ENCODE assay signal across 21 cellular contexts in the genomic region with DNA sequence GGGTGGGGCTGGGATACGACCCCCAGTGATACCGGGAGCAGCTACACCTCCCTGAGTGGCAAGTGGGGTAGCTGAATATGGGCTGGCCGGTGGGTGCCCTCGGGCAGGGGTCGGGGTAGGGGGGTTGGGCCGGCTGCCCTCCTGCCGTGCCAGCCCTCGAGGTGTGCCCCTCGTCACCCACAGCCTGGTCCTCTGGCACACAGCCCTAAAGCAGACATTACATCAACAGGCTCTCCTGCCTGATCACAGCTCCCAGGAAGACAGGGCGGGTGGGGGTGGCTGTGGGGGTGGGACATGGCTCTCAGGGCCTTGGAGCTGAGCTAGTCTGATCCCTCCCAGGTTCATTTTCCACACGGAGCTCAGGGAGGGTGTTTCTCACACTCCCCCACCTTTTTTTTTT. TPM values are rescaled to one million over a fixed set of nuclear protein-coding genes. Genes with fewer than 3 reads are reported as not detected.
DNase-seq lines count a peak whose midpoint lies in the region; ATAC-seq, FAIRE-seq and TF ChIP-seq lines count a peak whose summit lies in the region.
"Had no signal": no experiment of that assay in that cellular context is flagged by ENCODE, and none has a peak within 500 bp of the region (broad histone marks: within the 10 kb centered on the region; RNA-seq: fewer than 3 reads in every experiment).

No MANE protein-coding gene starts in this region.

- H3K36me3 ChIP-seq in K562 (ENCODE audit: control insufficient read depth, insufficient read depth, low read length) (peaks cover 76% of the 10 kb centered on the region), osteoblast (ENCODE audit: insufficient read depth, low read length) (peaks cover 31% of the 10 kb centered on the region)

- H3K14ac ChIP-seq in H9 (ENCODE audit: insufficient read depth, low read length): no peak overlapping the region

- H3K27me3 Mint-ChIP-seq in H9 (ENCODE audit: low read depth): no peaks in the 10 kb centered on the region
- H3K27me3 Mint-ChIP-seq: CD4-positive, alpha-beta memory T cell had no signal

- H3K18ac ChIP-seq in H9 (ENCODE audit: insufficient read length, low read depth, low read length): no peak overlapping the region

- no peaks in the 10 kb centered on the region for H3K4me1 Mint-ChIP-seq in H9

- H3K27me3 ChIP-seq in H9 (ENCODE audit: insufficient read depth, low read length) (no peaks in the 10 kb centered on the region), K562 (ENCODE audit: control insufficient read depth in 2 of 2, insufficient read depth in 2 of 2, low read length in 2 of 2) (no peaks in the 10 kb centered on the region), osteoblast (ENCODE audit: insufficient read depth, low read length) (no peaks in the 10 kb centered on the region)
- H3K27me3 ChIP-seq: BE2C had no signal

- peak; percentile 20 for DNase-seq in H9
- DNase-seq in K562 (ENCODE audit: extremely low read depth in 1 of 4, low spot score in 3 of 4): no peak
- DNase-seq in left cardiac atrium: no peak
- DNase-seq in osteoblast (ENCODE audit: insufficient read length, low spot score, missing footprints): peak; percentile 25
- DNase-seq in cerebellar cortex (ENCODE audit: low spot score): no peak
- DNase-seq in COR-L47 (lab: John Stamatoyannopoulos, UW): no peak
- DNase-seq: BE2C; CD4-positive, alpha-beta memory T cell; DMS153; DMS79 treated with DMSO at 0.1 percent for 48 hours; EL; GOT3 had no signal

- no peaks in the 10 kb centered on the region for H4K20me1 ChIP-seq in H9 (ENCODE audit: control insufficient read depth, insufficient read depth, insufficient read length)
- no peaks in the 10 kb centered on the region for H4K20me1 ChIP-seq in K562 (replicated peaks; ENCODE audit: control insufficient read depth, insufficient read depth, low read length)
- no peaks in the 10 kb centered on the region for H4K20me1 ChIP-seq in osteoblast (ENCODE audit: insufficient read depth, low read length)

- H2BK20ac ChIP-seq in H9 (ENCODE audit: low read depth, low read length, poor library complexity, severe bottlenecking): no peak overlapping the region

- no peaks in the 10 kb centered on the region for H3K9me3 Mint-ChIP-seq in H9
- H3K9me3 Mint-ChIP-seq: CD4-positive, alpha-beta memory T cell had no signal

- H3K27ac ChIP-seq in H9 (ENCODE audit: insufficient read length, low read depth, low read length): no peak overlapping the region
- no peak overlapping the region for H3K27ac ChIP-seq in K562 (ENCODE audit: extremely low read depth, low read depth, low read length)
- H3K27ac ChIP-seq in osteoblast (ENCODE audit: low read depth, low read length): no peak overlapping the region
- H3K27ac ChIP-seq: C4-2B, HL-60 had no signal

- H3K4me1 ChIP-seq in H9 (ENCODE audit: insufficient read depth, low read length) (no peaks in the 10 kb centered on the region), K562 (replicated peaks in 1 of 2; ENCODE audit: control insufficient read depth in 2 of 2, insufficient read depth in 2 of 2, low read length in 2 of 2) (peaks cover 0 to 36% of the 10 kb centered on the region in 2 experiments; a peak in 2 of 5 replicates), osteoblast (ENCODE audit: insufficient read depth, low read length) (no peaks in the 10 kb centered on the region)
- H3K4me1 ChIP-seq: BE2C, HAP-1 had no signal

- intact Hi-C loops in K562 (cut with micrococcal nuclease) (no loop called here), left cardiac atrium (cut with DNase I) (loop anchor here in 1 of 2 donors (10.0 kb wide), 1 partner anchor 57 kb away; the partner anchor contains the start of gene EDF1)

- H3K4ac ChIP-seq in H9 (ENCODE audit: low read depth, low read length): no peak overlapping the region

- H3K9ac ChIP-seq in H9 (ENCODE audit: extremely low read depth, insufficient read length, low read length) (no peak overlapping the region), K562 (ENCODE audit: insufficient read depth in 1 of 2, low read depth in 2 of 2, low read length in 2 of 2) (no peak overlapping the region)

- no peak overlapping the region for H3K27ac Mint-ChIP-seq in H9

- no peak overlapping the region for H3K4me3 Mint-ChIP-seq in H9
- H3K4me3 Mint-ChIP-seq: CD4-positive, alpha-beta memory T cell had no signal

- peaks cover 35 to 72% (median 66%) of the 10 kb centered on the region in 3 experiments; a peak in 6 of 7 replicates for H3K36me3 Mint-ChIP-seq in H9 (ENCODE audit: insufficient read depth in 1 of 3, low read depth in 3 of 3)

- no peak overlapping the region for H2BK12ac ChIP-seq in H9 (ENCODE audit: insufficient read length, low read depth, low read length)

- H2AFZ ChIP-seq in H9 (ENCODE audit: low read length) (no peak overlapping the region), K562 (ENCODE audit: low read depth, low read length) (no peak overlapping the region), osteoblast (ENCODE audit: low read length) (no peak overlapping the region)

- no peak for ATAC-seq in K562
- ATAC-seq in left cardiac atrium: peak; percentile 28 to 44
- ATAC-seq in GM18868 (IDR thresholded peaks at IDR 0.05; ENCODE audit: unreplicated experiment): no peak
- ATAC-seq: A549 had no signal

- POLR2A ChIA-PET in K562 (lab: Yijun Ruan, JAX): interaction anchor here (0.6 kb wide), 2 partner anchors 32 to 75 kb away, joined by 3 to 4 read pairs; partner anchors contain the start of gene CLIC3

- H3T11ph ChIP-seq in H9 (ENCODE audit: low read length): no peak overlapping the region

- no peak for TF ChIP-seq EP300 in K562 (IDR thresholded peaks at IDR 0.05; ENCODE audit: low read length)

- no peak for TF ChIP-seq POLR2A in K562 (conservative IDR thresholded peaks at IDR 0.05)

- no peak overlapping the region for H4K8ac ChIP-seq in H9 (replicated peaks; ENCODE audit: insufficient read length, low read depth, low read length)

- H3K56ac ChIP-seq in H9 (ENCODE audit: insufficient read length, low read depth, low read length): no peak overlapping the region

- no peak overlapping the region for H2BK120ac ChIP-seq in H9 (ENCODE audit: low read depth, low read length, poor library complexity, severe bottlenecking)

- no peak overlapping the region for H2AK5ac ChIP-seq in H9 (ENCODE audit: insufficient read length, low read length)

- in situ Hi-C loops in K562 (cut with MboI): no loop called here

- WGBS in H9 (ENCODE audit: extremely low coverage, insufficient read length, low lambda C conversion rate): no CpG with 5 or more reads among the region's 11 CpGs
- WGBS in K562 (ENCODE audit: insufficient coverage, low coverage, missing lambda C conversion rate): 95% methylated on average over 5 of the region's 11 CpGs

- FAIRE-seq in K562 (lab: Jason Lieb, UNC): no peak
- FAIRE-seq: A549, D721Med, G401.6, GM12891 had no signal

- no peak overlapping the region for H4K91ac ChIP-seq in H9 (ENCODE audit: insufficient read length, low read depth, low read length)

- no TSS peak for BruUV-seq in K562 (replicated peaks; lab: Mats Ljungman, UMichigan)

- no peak overlapping the region for H4K5ac ChIP-seq in H9 (ENCODE audit: insufficient read length, low read depth, low read length)

- no peaks in the 10 kb centered on the region for H3K23me2 ChIP-seq in H9 (ENCODE audit: insufficient read length, low read depth, low read length, poor library complexity, severe bottlenecking)

- H3K79me2 ChIP-seq in H9 (ENCODE audit: insufficient read depth, low read length) (no peaks in the 10 kb centered on the region), K562 (ENCODE audit: control insufficient read depth, insufficient read depth, low read length) (no peaks in the 10 kb centered on the region; the same call in 2 of the 3 replicates), osteoblast (ENCODE audit: insufficient read depth, low read length) (no peaks in the 10 kb centered on the region)

- no peak overlapping the region for H3K4me2 ChIP-seq in H9 (ENCODE audit: insufficient read depth, insufficient read length, low read length)
- no peak overlapping the region for H3K4me2 ChIP-seq in K562 (ENCODE audit: insufficient read depth, low read length)
- H3K4me2 ChIP-seq in osteoblast (ENCODE audit: insufficient read depth, low read length): no peak overlapping the region
- H3K4me2 ChIP-seq: A549 had no signal

- H2BK15ac ChIP-seq in H9 (ENCODE audit: low read depth, low read length): no peak overlapping the region

- no peak for TF ChIP-seq CTCF in H9 (conservative IDR thresholded peaks at IDR 0.05)
- TF ChIP-seq CTCF in K562 (IDR thresholded peaks at IDR 0.05 in 2 of 3, conservative IDR thresholded peaks at IDR 0.05 in 1 of 3; ENCODE audit: insufficient read depth in 2 of 3, low read depth in 1 of 3, low read length in 3 of 3): no peak
- TF ChIP-seq CTCF in osteoblast (IDR thresholded peaks at IDR 0.05; ENCODE audit: extremely low read depth, low read depth, low read length): no peak

- H3K9me3 ChIP-seq in H9 (ENCODE audit: control insufficient read depth, low read depth, low read length) (no peaks in the 10 kb centered on the region), K562 (replicated peaks; ENCODE audit: control insufficient read depth, insufficient read depth, low read depth, low read length) (no peaks in the 10 kb centered on the region), osteoblast (ENCODE audit: low read depth, low read length) (no peaks in the 10 kb centered on the region)
- H3K9me3 ChIP-seq: A549, BE2C, HAP-1 had no signal

- no peak for TF ChIP-seq RAD21 in K562 (CRISPR knock-in tag; conservative IDR thresholded peaks at IDR 0.05 in 1 of 2, IDR thresholded peaks at IDR 0.05 in 1 of 2)

- H3K79me1 ChIP-seq in H9 (ENCODE audit: insufficient read depth, low read depth, low read length, poor library complexity, severe bottlenecking): no peaks in the 10 kb centered on the region

- H3K9me1 ChIP-seq in K562 (ENCODE audit: control insufficient read depth, insufficient read depth, low read length): no peaks in the 10 kb centered on the region

- H2BK5ac ChIP-seq in H9 (ENCODE audit: insufficient read length, low read length): no peak overlapping the region

- H3K4me3 ChIP-seq in K562 (no peak overlapping the region), osteoblast (ENCODE audit: insufficient read depth, low read length) (no peak overlapping the region)
- H3K4me3 ChIP-seq: A549, HAP-1 had no signal

- CTCF ChIA-PET in K562 (lab: Yijun Ruan, JAX; ENCODE audit: low intra/inter-chr PET ratio): no interaction called here

- H3K23ac ChIP-seq in H9 (ENCODE audit: insufficient read length, low read depth, low read length): no peak overlapping the region

RNA-seq across cellular contexts. Expression of gene FBXW5, which starts 23.2 kb away (rescaled TPM):
- total RNA-seq in H9 (2021) (62.2 and 65.0 TPM in 2 replicates), K562 (2014; rRNA removed) (128 and 144 TPM in 2 replicates), K562 (2014; rRNA removed; fragmentation: Illumina TruSeq; extraction: Trizol) (3.2 and 6.1 TPM in 2 replicates), K562 (2015; rRNA removed; fragmentation: Illumina TruSeq; extraction: Trizol) (37.0 and 40.6 TPM in 2 replicates), K562 (2021) (99.7 and 103 TPM in 2 replicates), left cardiac atrium (100 to 1,000 TPM in 1 of 2 donors, 10 to 100 TPM in 1; 98.4 to 130 TPM), osteoblast (143 and 157 TPM in 2 replicates)
- 30.2 and 159 TPM in 2 replicates for total RNA-seq in K562 (2011; cell fraction: chromatin; rRNA removed; ENCODE audit: low replicate concordance)
- 182 and 203 TPM in 2 replicates for total RNA-seq in K562 (2011; cell fraction: nucleolus; rRNA removed)
- 58.6 and 70.2 TPM in 2 replicates for total RNA-seq in K562 (2011; cell fraction: nucleoplasm; rRNA removed)
- polyA plus RNA-seq in K562 (2011; rRNA removed) (37.5 and 55.5 TPM in 2 replicates), K562 (2014; fragmentation: Illumina TruSeq; extraction: Trizol) (10.8 and 36.2 TPM in 2 replicates), K562 (2014; fragmentation: Nextera tagmentation; extraction: Ambion mirVana) (1 to 10 TPM in 1 of 2 experiments, under 1 TPM in 1; 0.21 to 1.2 TPM), K562 (2014; rRNA removed) (97.6 and 107 TPM in 2 replicates)
- 71.8 and 204 TPM in 2 replicates for polyA plus RNA-seq in K562 (2011; cell fraction: cytosol; rRNA removed)
- 312 and 563 TPM in 2 replicates for polyA plus RNA-seq in K562 (2011; cell fraction: nucleus; rRNA removed)
- 55.7 and 82.1 TPM in 2 replicates for polyA plus RNA-seq in K562 (2012)
- polyA minus RNA-seq in K562 (2011; rRNA and poly(A)+ RNA removed): 13.6 and 27.8 TPM in 2 replicates
- polyA minus RNA-seq in K562 (2011; cell fraction: cytosol; rRNA and poly(A)+ RNA removed): 66.5 and 87.7 TPM in 2 replicates
- polyA minus RNA-seq in K562 (2011; cell fraction: nucleus; rRNA and poly(A)+ RNA removed): 82.3 and 93.4 TPM in 2 replicates

RNA-seq across cellular contexts. Expression of gene C8G, which starts 23.7 kb away (rescaled TPM):
- total RNA-seq in H9 (2021): 0.96 and 1.3 TPM in 2 replicates
- 3.8 and 8.4 TPM in 2 replicates for total RNA-seq in K562 (2011; cell fraction: chromatin; rRNA removed; ENCODE audit: low replicate concordance)
- 8.3 and 11.8 TPM in 2 replicates for total RNA-seq in K562 (2011; cell fraction: nucleolus; rRNA removed)
- total RNA-seq in K562 (2011; cell fraction: nucleoplasm; rRNA removed): 3.4 and 4.7 TPM in 2 replicates
- 2.7 and 3.0 TPM in 2 replicates for total RNA-seq in K562 (2014; rRNA removed)
- total RNA-seq in K562 (2014; rRNA removed; fragmentation: Illumina TruSeq; extraction: Trizol): not detected in 2 replicates
- 2.9 and 4.4 TPM in 2 replicates for total RNA-seq in K562 (2015; rRNA removed; fragmentation: Illumina TruSeq; extraction: Trizol)
- 4.3 and 5.9 TPM in 2 replicates for total RNA-seq in K562 (2021)
- polyA plus RNA-seq in K562 (2011; rRNA removed): 0.35 and 2.0 TPM in 2 replicates
- polyA plus RNA-seq in K562 (2011; cell fraction: cytosol; rRNA removed): 0.70 and 0.96 TPM in 2 replicates
- polyA plus RNA-seq in K562 (2011; cell fraction: nucleus; rRNA removed): 19.6 and 29.1 TPM in 2 replicates
- 8.5 and 12.1 TPM in 2 replicates for polyA plus RNA-seq in K562 (2012)
- 0.59 and 1.3 TPM in 2 replicates for polyA plus RNA-seq in K562 (2014; fragmentation: Illumina TruSeq; extraction: Trizol)
- polyA plus RNA-seq in K562 (2014; fragmentation: Nextera tagmentation; extraction: Ambion mirVana): under 1 TPM in 1 of 2 experiments, not detected in 1; 0.38 TPM
- 1.9 and 4.0 TPM in 2 replicates for polyA plus RNA-seq in K562 (2014; rRNA removed)
- not detected in 2 replicates for polyA minus RNA-seq in K562 (2011; rRNA and poly(A)+ RNA removed)
- polyA minus RNA-seq in K562 (2011; cell fraction: cytosol; rRNA and poly(A)+ RNA removed): not detected in 2 replicates
- polyA minus RNA-seq in K562 (2011; cell fraction: nucleus; rRNA and poly(A)+ RNA removed): 2.1 and 3.4 TPM in 2 replicates
- 1 to 10 TPM in 1 of 2 donors, under 1 TPM in 1; 0.88 to 3.5 TPM for total RNA-seq in left cardiac atrium
- total RNA-seq in osteoblast: 1.2 TPM in 1 of 2 replicates, not detected in the other

RNA-seq across cellular contexts. Expression of gene LCN12, which starts 30.8 kb away (rescaled TPM):
- total RNA-seq in H9 (2021): 2.1 and 4.5 TPM in 2 replicates
- total RNA-seq in K562 (2011; cell fraction: chromatin; rRNA removed; ENCODE audit: low replicate concordance): 1.3 TPM in 1 of 2 replicates, not detected in the other
- 0.67 and 0.92 TPM in 2 replicates for total RNA-seq in K562 (2011; cell fraction: nucleolus; rRNA removed)
- 0.51 TPM in 1 of 2 replicates, not detected in the other for total RNA-seq in K562 (2011; cell fraction: nucleoplasm; rRNA removed)
- total RNA-seq in K562 (2014; rRNA removed): not detected in 2 replicates
- total RNA-seq in K562 (2014; rRNA removed; fragmentation: Illumina TruSeq; extraction: Trizol): not detected in 2 replicates
- total RNA-seq in K562 (2015; rRNA removed; fragmentation: Illumina TruSeq; extraction: Trizol): not detected in 2 replicates
- total RNA-seq in K562 (2021): not detected in 2 replicates
- 0.24 TPM in 1 of 2 replicates, not detected in the other for polyA plus RNA-seq in K562 (2011; rRNA removed)
- not detected in 2 replicates for polyA plus RNA-seq in K562 (2011; cell fraction: cytosol; rRNA removed)
- 1.0 and 1.2 TPM in 2 replicates for polyA plus RNA-seq in K562 (2011; cell fraction: nucleus; rRNA removed)
- polyA plus RNA-seq in K562 (2012): 0.32 and 0.35 TPM in 2 replicates
- polyA plus RNA-seq in K562 (2014; fragmentation: Illumina TruSeq; extraction: Trizol): not detected in 2 replicates
- polyA plus RNA-seq in K562 (2014; fragmentation: Nextera tagmentation; extraction: Ambion mirVana): not detected
- polyA plus RNA-seq in K562 (2014; rRNA removed): 0.05 TPM in 1 of 2 replicates, not detected in the other
- polyA minus RNA-seq in K562 (2011; rRNA and poly(A)+ RNA removed): not detected in 2 replicates
- not detected in 2 replicates for polyA minus RNA-seq in K562 (2011; cell fraction: cytosol; rRNA and poly(A)+ RNA removed)
- not detected in 2 replicates for polyA minus RNA-seq in K562 (2011; cell fraction: nucleus; rRNA and poly(A)+ RNA removed)
- 10 to 100 TPM in 1 of 2 donors, 1 to 10 TPM in 1; 7.0 to 11.9 TPM for total RNA-seq in left cardiac atrium
- not detected in 2 replicates for total RNA-seq in osteoblast
- polyA plus RNA-seq: AG04450; CD4-positive, alpha-beta memory T cell had no signal

RNA-seq across cellular contexts. Expression of gene TRAF2, which starts 35.0 kb away (rescaled TPM):
- total RNA-seq in H9 (2021) (48.8 and 49.2 TPM in 2 replicates), K562 (2014; rRNA removed) (26.8 and 33.3 TPM in 2 replicates), K562 (2014; rRNA removed; fragmentation: Illumina TruSeq; extraction: Trizol) (5.9 and 9.1 TPM in 2 replicates), K562 (2015; rRNA removed; fragmentation: Illumina TruSeq; extraction: Trizol) (26.6 and 28.2 TPM in 2 replicates), K562 (2021) (44.5 and 45.2 TPM in 2 replicates), left cardiac atrium (10 to 100 TPM in 1 of 2 donors, 1 to 10 TPM in 1; 8.8 to 11.8 TPM), osteoblast (6.2 and 6.8 TPM in 2 replicates)
- total RNA-seq in K562 (2011; cell fraction: chromatin; rRNA removed; ENCODE audit: low replicate concordance): 25.3 and 98.2 TPM in 2 replicates
- 71.7 TPM in 2 replicates for total RNA-seq in K562 (2011; cell fraction: nucleolus; rRNA removed)
- total RNA-seq in K562 (2011; cell fraction: nucleoplasm; rRNA removed): 30.2 and 33.8 TPM in 2 replicates
- polyA plus RNA-seq in K562 (2011; rRNA removed) (17.3 and 24.9 TPM in 2 replicates), K562 (2014; fragmentation: Illumina TruSeq; extraction: Trizol) (18.0 and 28.7 TPM in 2 replicates), K562 (2014; fragmentation: Nextera tagmentation; extraction: Ambion mirVana) (under 1 TPM; 0.24 to 0.81 TPM), K562 (2014; rRNA removed) (33.6 and 44.2 TPM in 2 replicates)
- polyA plus RNA-seq in K562 (2011; cell fraction: cytosol; rRNA removed): 21.6 and 32.3 TPM in 2 replicates
- polyA plus RNA-seq in K562 (2011; cell fraction: nucleus; rRNA removed): 26.6 and 36.1 TPM in 2 replicates
- 22.1 and 24.0 TPM in 2 replicates for polyA plus RNA-seq in K562 (2012)
- 9.8 and 14.7 TPM in 2 replicates for polyA minus RNA-seq in K562 (2011; rRNA and poly(A)+ RNA removed)
- polyA minus RNA-seq in K562 (2011; cell fraction: cytosol; rRNA and poly(A)+ RNA removed): 26.8 and 28.5 TPM in 2 replicates
- 22.8 and 24.9 TPM in 2 replicates for polyA minus RNA-seq in K562 (2011; cell fraction: nucleus; rRNA and poly(A)+ RNA removed)

RNA-seq across cellular contexts. Expression of gene EDF1, which starts 55.2 kb away (rescaled TPM):
- 318 and 328 TPM in 2 replicates for total RNA-seq in H9 (2021)
- total RNA-seq in K562 (2011; cell fraction: chromatin; rRNA removed; ENCODE audit: low replicate concordance): 59.6 and 137 TPM in 2 replicates
- total RNA-seq in K562 (2011; cell fraction: nucleolus; rRNA removed): 95.8 and 97.7 TPM in 2 replicates
- 83.2 and 87.5 TPM in 2 replicates for total RNA-seq in K562 (2011; cell fraction: nucleoplasm; rRNA removed)
- total RNA-seq in K562 (2014; rRNA removed): 532 and 564 TPM in 2 replicates
- 132 and 198 TPM in 2 replicates for total RNA-seq in K562 (2014; rRNA removed; fragmentation: Illumina TruSeq; extraction: Trizol)
- 363 and 368 TPM in 2 replicates for total RNA-seq in K562 (2015; rRNA removed; fragmentation: Illumina TruSeq; extraction: Trizol)
- 302 and 324 TPM in 2 replicates for total RNA-seq in K562 (2021)
- polyA plus RNA-seq in K562 (2011; rRNA removed): 235 TPM in 2 replicates
- polyA plus RNA-seq in K562 (2011; cell fraction: cytosol; rRNA removed): 308 and 335 TPM in 2 replicates
- polyA plus RNA-seq in K562 (2011; cell fraction: nucleus; rRNA removed): 223 and 253 TPM in 2 replicates
- polyA plus RNA-seq in K562 (2012): 389 and 638 TPM in 2 replicates
- polyA plus RNA-seq in K562 (2014; fragmentation: Illumina TruSeq; extraction: Trizol): 318 and 384 TPM in 2 replicates
- 100 to 1,000 TPM in 1 of 2 experiments, 10 to 100 TPM in 1; 81.0 to 108 TPM for polyA plus RNA-seq in K562 (2014; fragmentation: Nextera tagmentation; extraction: Ambion mirVana)
- polyA plus RNA-seq in K562 (2014; rRNA removed): 526 and 558 TPM in 2 replicates
- 128 and 129 TPM in 2 replicates for polyA minus RNA-seq in K562 (2011; rRNA and poly(A)+ RNA removed)
- 82.8 and 116 TPM in 2 replicates for polyA minus RNA-seq in K562 (2011; cell fraction: cytosol; rRNA and poly(A)+ RNA removed)
- 37.3 and 41.4 TPM in 2 replicates for polyA minus RNA-seq in K562 (2011; cell fraction: nucleus; rRNA and poly(A)+ RNA removed)
- total RNA-seq in left cardiac atrium: 100 to 1,000 TPM; 296 to 304 TPM
- total RNA-seq in osteoblast: 126 and 173 TPM in 2 replicates

Comparison
In these comparisons a context has a peak if more than half of its experiments do, and no peak if none do; other contexts are left out.
1. DNase-seq: peak in H9 (single experiment) and osteoblast (single experiment); none in K562 (0 of 4), left cardiac atrium (single experiment), cerebellar cortex (single experiment) and COR-L47 (single experiment).
2. ATAC-seq: peak in left cardiac atrium (2 of 2); none in K562 (single experiment) and GM18868 (single experiment).